8 cellular contexts compared by ENCODE assay signal in the genomic region with DNA sequence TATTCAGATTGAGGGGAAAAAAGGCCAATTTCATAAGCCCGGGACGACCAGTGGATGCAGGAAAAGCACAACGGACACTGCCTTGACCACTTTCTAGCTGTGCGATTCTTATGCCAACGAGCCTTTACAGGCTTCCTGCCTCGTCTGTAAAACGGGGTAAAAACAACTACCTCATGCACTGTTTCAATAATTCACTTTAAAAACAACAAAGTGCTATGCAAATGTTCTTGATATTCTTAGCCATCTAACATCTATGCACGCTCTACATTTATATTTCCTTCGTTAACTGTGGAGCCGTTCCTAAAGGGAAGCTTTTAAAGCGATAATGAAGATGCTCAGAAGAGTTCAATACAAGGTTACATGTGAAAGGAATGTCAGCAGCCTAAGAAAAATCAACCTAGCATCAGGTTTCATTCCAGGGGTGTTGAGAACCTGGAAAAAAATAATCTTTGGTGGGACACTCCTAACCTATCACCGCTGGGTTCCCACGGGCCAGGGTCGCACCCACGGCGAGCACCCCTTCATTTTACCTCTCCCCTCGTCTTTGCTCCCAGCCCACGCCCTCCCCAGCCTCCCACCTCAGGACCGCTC. TPM values are rescaled to one million over a fixed set of nuclear protein-coding genes. Genes with fewer than 3 reads are reported as not detected.
DNase-seq lines count a peak whose midpoint lies in the region; ATAC-seq and TF ChIP-seq lines count a peak whose summit lies in the region.

No MANE protein-coding gene starts in this region.

- peak overlapping the region; percentile 86 for H2AFZ ChIP-seq in smooth muscle cell (ENCODE audit: low read depth)

- peaks cover 48% of the 10 kb centered on the region for H3K4me1 Mint-ChIP-seq in activated T-helper 1 cell treated with anti-CD3 and anti-CD28 coated beads, Interleukin-12 subunit alpha, Interleukin-12 subunit beta, Interleukin-2, Interleukin-4 antibody, amounts not matched to agents 30 ng/mL and 10 ng/mL and 1 ng/mL, durations not matched to agents 14 hours and 24 hours and 36 hours (ENCODE audit: low read depth)

- no peak for TF ChIP-seq CTCF in smooth muscle cell (IDR thresholded peaks at IDR 0.05; ENCODE audit: borderline replicate concordance, insufficient read depth, poor library complexity, severe bottlenecking)

- H3K36me3 ChIP-seq in iPS-15b (ENCODE audit: control insufficient read depth, insufficient read depth, low read length) (no peaks in the 10 kb centered on the region), smooth muscle cell (ENCODE audit: low read depth) (no peaks in the 10 kb centered on the region)

- peaks cover 8% of the 10 kb centered on the region for H3K27me3 Mint-ChIP-seq in activated T-helper 1 cell treated with anti-CD3 and anti-CD28 coated beads, Interleukin-12 subunit alpha, Interleukin-12 subunit beta, Interleukin-2, Interleukin-4 antibody, amounts not matched to agents 30 ng/mL and 10 ng/mL and 1 ng/mL, durations not matched to agents 14 hours and 24 hours and 36 hours (ENCODE audit: insufficient read depth)

- H3K4me2 ChIP-seq in smooth muscle cell = peak overlapping the region; percentile 84

- H3K36me3 Mint-ChIP-seq in activated T-helper 1 cell treated with anti-CD3 and anti-CD28 coated beads, Interleukin-12 subunit alpha, Interleukin-12 subunit beta, Interleukin-2, Interleukin-4 antibody, amounts not matched to agents 30 ng/mL and 10 ng/mL and 1 ng/mL, durations not matched to agents 14 hours and 24 hours and 36 hours (ENCODE audit: low read depth) = no peaks in the 10 kb centered on the region

- no peaks in the 10 kb centered on the region for H3F3A ChIP-seq in smooth muscle cell (ENCODE audit: low read depth)

- peak overlapping the region; percentile 85 for H3K4me3 Mint-ChIP-seq in activated T-helper 1 cell treated with anti-CD3 and anti-CD28 coated beads, Interleukin-12 subunit alpha, Interleukin-12 subunit beta, Interleukin-2, Interleukin-4 antibody, amounts not matched to agents 30 ng/mL and 10 ng/mL and 1 ng/mL, durations not matched to agents 14 hours and 24 hours and 36 hours

- peak overlapping the region; percentile 67 for H3K27ac ChIP-seq in smooth muscle cell (ENCODE audit: low read depth)

- peaks cover 14% of the 10 kb centered on the region for H3K4me1 ChIP-seq in iPS-15b (ENCODE audit: control insufficient read depth, insufficient read depth, low read length)
- peaks cover 15% of the 10 kb centered on the region for H3K4me1 ChIP-seq in smooth muscle cell (ENCODE audit: low read depth)

- peaks cover 15% of the 10 kb centered on the region for H3K27me3 ChIP-seq in iPS-15b (ENCODE audit: control insufficient read depth, insufficient read depth, low read length)
- H3K27me3 ChIP-seq in smooth muscle cell (ENCODE audit: low read depth) = peaks cover 8% of the 10 kb centered on the region

- peaks cover 6% of the 10 kb centered on the region for H3K79me2 ChIP-seq in smooth muscle cell (ENCODE audit: low read depth)

- H3K27ac Mint-ChIP-seq in activated T-helper 1 cell treated with anti-CD3 and anti-CD28 coated beads, Interleukin-12 subunit alpha, Interleukin-12 subunit beta, Interleukin-2, Interleukin-4 antibody, amounts not matched to agents 30 ng/mL and 10 ng/mL and 1 ng/mL, durations not matched to agents 14 hours and 24 hours and 36 hours = peak overlapping the region; percentile 90

- H3K9me3 ChIP-seq in iPS-15b (ENCODE audit: control insufficient read depth, insufficient read depth, low read length) = no peaks in the 10 kb centered on the region
- no peaks in the 10 kb centered on the region for H3K9me3 ChIP-seq in smooth muscle cell (replicated peaks; ENCODE audit: low read depth)

- no peak for DNase-seq in activated T-helper 1 cell treated with anti-CD3 and anti-CD28 coated beads, Interleukin-12 subunit alpha, Interleukin-12 subunit beta, Interleukin-2, Interleukin-4 antibody, amounts not matched to agents 30 ng/mL and 10 ng/mL and 1 ng/mL, durations not matched to agents 14 hours and 24 hours and 36 hours (ENCODE audit: low spot score)
- DNase-seq in smooth muscle cell (lab: John Stamatoyannopoulos, UW; ENCODE audit: unreplicated experiment) (no peak), ureter (ENCODE audit: low spot score) (no peak), NCI-H1105 (lab: John Stamatoyannopoulos, UW) (no peak), islet precursor cell (no peak)

- 2% methylated on average over 19 of the region's 19 CpGs for WGBS in smooth muscle cell (ENCODE audit: low lambda C conversion rate)

- H3K4me3 ChIP-seq in GM08714 (ENCODE audit: low read length) = peak overlapping the region; percentile 86
- peak overlapping the region; percentile 79 for H3K4me3 ChIP-seq in iPS-15b (ENCODE audit: low read depth, low read length)
- H3K4me3 ChIP-seq in smooth muscle cell = peak overlapping the region; percentile 90

- ATAC-seq in HG03139 (IDR thresholded peaks at IDR 0.05; ENCODE audit: unreplicated experiment) = peak; percentile 3

- H4K20me1 ChIP-seq in smooth muscle cell (ENCODE audit: low read depth) = no peaks in the 10 kb centered on the region

- intact Hi-C loops in activated T-helper 1 cell treated with anti-CD3 and anti-CD28 coated beads, Interleukin-12 subunit alpha, Interleukin-12 subunit beta, Interleukin-2, Interleukin-4 antibody, amounts not matched to agents 30 ng/mL and 10 ng/mL and 1 ng/mL, durations not matched to agents 14 hours and 24 hours and 36 hours (cut with micrococcal nuclease) = loop anchor here (1.0 to 10.0 kb wide), 13 partner anchors 37 to 1671 kb away; a partner anchor contains a TSS

- H3K9me3 Mint-ChIP-seq in activated T-helper 1 cell treated with anti-CD3 and anti-CD28 coated beads, Interleukin-12 subunit alpha, Interleukin-12 subunit beta, Interleukin-2, Interleukin-4 antibody, amounts not matched to agents 30 ng/mL and 10 ng/mL and 1 ng/mL, durations not matched to agents 14 hours and 24 hours and 36 hours = no peaks in the 10 kb centered on the region

- H3K9ac ChIP-seq in iPS-15b (ENCODE audit: low read depth, low read length) (peak overlapping the region; percentile 73), smooth muscle cell (ENCODE audit: low read depth) (peak overlapping the region; percentile 45)

RNA-seq across cellular contexts. Expression of a gene that starts 1.0 kb away (rescaled TPM):
- total RNA-seq in activated T-helper 1 cell treated with anti-CD3 and anti-CD28 coated beads, Interleukin-12 subunit alpha, Interleukin-12 subunit beta, Interleukin-2, Interleukin-4 antibody, amounts not matched to agents 30 ng/mL and 10 ng/mL and 1 ng/mL, durations not matched to agents 14 hours and 24 hours and 36 hours = 11.3 and 13.8 TPM in 2 replicates
- total RNA-seq in smooth muscle cell (23.2 and 27.3 TPM in 2 replicates), ureter (9.9 TPM)
- 10.8 and 17.5 TPM in 2 replicates for polyA plus RNA-seq in smooth muscle cell
